ENCODE assay signal across 27 cellular contexts in genomic region chr9:38281917-38282316, GRCh38.
A peak's percentile ranks its signal among the peaks of the same experiment; 100 is the strongest.
DNase-seq lines count a peak whose midpoint lies in the region; ATAC-seq, FAIRE-seq and TF ChIP-seq lines count a peak whose summit lies in the region.
"Had no signal": no experiment of that assay in that cellular context is flagged by ENCODE, and none has a peak within 500 bp of the region (broad histone marks: within the 10 kb centered on the region; RNA-seq: fewer than 3 reads in every experiment).

No MANE protein-coding gene starts in this region.

- in situ Hi-C loops in HepG2 (cut with HindIII; ENCODE audit: extremely low pct_ligation_motif_present, low pct_unique_long_range_greater_than_20kb) = no loop called here

- H3K4me3 Mint-ChIP-seq in activated CD8-positive, alpha-beta memory T cell treated with anti-CD3 and anti-CD28 coated beads, Interleukin-2, amount 10 ng/mL, durations not matched to agents 7 days and 5 days = no peak overlapping the region
- no peak overlapping the region for H3K4me3 Mint-ChIP-seq in activated naive CD4-positive, alpha-beta T cell treated with anti-CD3 and anti-CD28 coated beads, Interleukin-2, amount 10 ng/mL, durations not matched to agents 7 days and 5 days
- H3K4me3 Mint-ChIP-seq: CD14-positive monocyte; CD4-positive, alpha-beta T cell; CD8-positive, alpha-beta memory T cell; GM23338; HFFc6 had no signal

- H2BK120ac ChIP-seq in neuronal stem cell (ENCODE audit: low read depth, low read length) = no peak overlapping the region

- H4K8ac ChIP-seq in neuronal stem cell (ENCODE audit: low read depth, low read length) = no peak overlapping the region

- no peaks in the 10 kb centered on the region for H3K9me3 ChIP-seq in body of pancreas
- no peaks in the 10 kb centered on the region for H3K9me3 ChIP-seq in esophagus muscularis mucosa
- H3K9me3 ChIP-seq in neuronal stem cell (replicated peaks in 1 of 2; ENCODE audit: control insufficient read depth in 2 of 2, insufficient read depth in 1 of 2, low read depth in 1 of 2, low read length in 2 of 2) = no peaks in the 10 kb centered on the region
- no peaks in the 10 kb centered on the region for H3K9me3 ChIP-seq in HepG2 (ENCODE audit: low read length)
- H3K9me3 ChIP-seq: A549; BE2C; BLaER1 treated with 17β-estradiol and CSF1 and Interleukin-3, amounts not matched to agents 10 nM and 100 nM; HAP-1 had no signal

- H3K4me1 Mint-ChIP-seq in activated CD8-positive, alpha-beta memory T cell treated with anti-CD3 and anti-CD28 coated beads, Interleukin-2, amount 10 ng/mL, durations not matched to agents 7 days and 5 days = peaks cover 26% of the 10 kb centered on the region
- peaks cover 34% of the 10 kb centered on the region for H3K4me1 Mint-ChIP-seq in activated naive CD4-positive, alpha-beta T cell treated with anti-CD3 and anti-CD28 coated beads, Interleukin-2, amount 10 ng/mL, durations not matched to agents 7 days and 5 days

- FAIRE-seq in HepG2 (lab: Jason Lieb, UNC) = no peak
- FAIRE-seq: A549, D721Med, GM12891, GM18507, H54 had no signal

- H3K36me3 ChIP-seq in body of pancreas (replicated peaks in 1 of 2; ENCODE audit: insufficient read depth in 1 of 2, low read depth in 2 of 2) (no peaks in the 10 kb centered on the region), esophagus muscularis mucosa (no peaks in the 10 kb centered on the region), neuronal stem cell (replicated peaks in 1 of 2; ENCODE audit: control insufficient read depth in 2 of 2, insufficient read depth in 2 of 2, low read length in 2 of 2) (no peaks in the 10 kb centered on the region), HepG2 (replicated peaks in 1 of 2; ENCODE audit: control insufficient read depth in 1 of 2, insufficient read depth in 2 of 2, low read length in 2 of 2) (no peaks in the 10 kb centered on the region)
- H3K36me3 ChIP-seq: BE2C; BLaER1 treated with 17β-estradiol and CSF1 and Interleukin-3, amounts not matched to agents 10 nM and 100 nM; HAP-1 had no signal

- H3K14ac ChIP-seq in neuronal stem cell (ENCODE audit: low read length) = no peak overlapping the region

- no peak overlapping the region for H3K4ac ChIP-seq in neuronal stem cell (ENCODE audit: low read length)

- H3K4me3 ChIP-seq in body of pancreas = no peak overlapping the region
- no peak overlapping the region for H3K4me3 ChIP-seq in esophagus muscularis mucosa
- H3K4me3 ChIP-seq in neuronal stem cell (ENCODE audit: low read length in 2 of 2) = no peak overlapping the region
- H3K4me3 ChIP-seq in HepG2 (replicated peaks in 1 of 3; ENCODE audit: insufficient read depth in 1 of 3, low read depth in 2 of 3, low read length in 3 of 3) = no peak overlapping the region
- H3K4me3 ChIP-seq: A549; BLaER1 treated with 17β-estradiol and CSF1 and Interleukin-3, amounts not matched to agents 10 nM and 100 nM; GM23338; HAP-1 had no signal

- POLR2A ChIA-PET in HepG2 (lab: Yijun Ruan, JAX) = no interaction called here

- CTCF ChIA-PET in activated CD8-positive, alpha-beta memory T cell treated with anti-CD3 and anti-CD28 coated beads, Interleukin-2, amount 10 ng/mL, durations not matched to agents 7 days and 5 days (lab: Charles Lee) = no interaction called here
- CTCF ChIA-PET in HepG2 (lab: Yijun Ruan, JAX; ENCODE audit: low intra/inter-chr PET ratio, low total read pairs) = no interaction called here
- CTCF ChIA-PET in activated naive CD4-positive, alpha-beta T cell treated with anti-CD3 and anti-CD28 coated beads, Interleukin-2, amount 10 ng/mL, durations not matched to agents 7 days and 5 days (lab: Charles Lee) = no interaction called here

- no peak for ATAC-seq in activated CD8-positive, alpha-beta memory T cell treated with anti-CD3 and anti-CD28 coated beads, Interleukin-2, amount 10 ng/mL, durations not matched to agents 7 days and 5 days
- ATAC-seq in body of pancreas = peak; percentile 67
- no peak for ATAC-seq in HepG2
- ATAC-seq in omental fat pad (ENCODE audit: low FRiP score) = no peak
- ATAC-seq: A549, GM23338 had no signal

- TF ChIP-seq POLR2A in body of pancreas (IDR thresholded peaks at IDR 0.05) (no peak), esophagus muscularis mucosa (IDR thresholded peaks at IDR 0.05; ENCODE audit: low read depth) (no peak), HepG2 (IDR thresholded peaks at IDR 0.05; ENCODE audit: insufficient read depth in 1 of 2, low read depth in 2 of 2, low read length in 2 of 2) (no peak)

- H3K36me3 Mint-ChIP-seq in activated CD8-positive, alpha-beta memory T cell treated with anti-CD3 and anti-CD28 coated beads, Interleukin-2, amount 10 ng/mL, durations not matched to agents 7 days and 5 days = no peaks in the 10 kb centered on the region
- H3K36me3 Mint-ChIP-seq in activated naive CD4-positive, alpha-beta T cell treated with anti-CD3 and anti-CD28 coated beads, Interleukin-2, amount 10 ng/mL, durations not matched to agents 7 days and 5 days = no peaks in the 10 kb centered on the region
- H3K36me3 Mint-ChIP-seq: CD14-positive monocyte; CD8-positive, alpha-beta memory T cell had no signal

- H3K79me2 ChIP-seq in HepG2 (ENCODE audit: insufficient read depth, low read length) = no peaks in the 10 kb centered on the region

- no peak overlapping the region for H3K27ac ChIP-seq in body of pancreas
- H3K27ac ChIP-seq in esophagus muscularis mucosa (replicated peaks in 1 of 4) = no peak overlapping the region
- H3K27ac ChIP-seq in neuronal stem cell (replicated peaks; ENCODE audit: low read length) = no peak overlapping the region
- H3K27ac ChIP-seq in HepG2 (ENCODE audit: extremely low read length, insufficient read depth, low read length) = no peak overlapping the region
- H3K27ac ChIP-seq: A549; BLaER1 treated with 17β-estradiol and CSF1 and Interleukin-3, amounts not matched to agents 10 nM and 100 nM had no signal

- no TSS peak for BruUV-seq in HepG2 (replicated peaks; lab: Mats Ljungman, UMichigan)

- TF ChIP-seq RAD21 in HepG2 (CRISPR knock-in tag; IDR thresholded peaks at IDR 0.05) = no peak

- H3K9ac ChIP-seq in neuronal stem cell (ENCODE audit: low read depth, low read length, poor library complexity) (no peak overlapping the region), HepG2 (ENCODE audit: insufficient read depth, low read depth, low read length) (no peak overlapping the region)
- H3K9ac ChIP-seq: BLaER1 treated with 17β-estradiol and CSF1 and Interleukin-3, amounts not matched to agents 10 nM and 100 nM had no signal

- H3K4me1 ChIP-seq in body of pancreas = peaks cover 10% of the 10 kb centered on the region
- no peaks in the 10 kb centered on the region for H3K4me1 ChIP-seq in esophagus muscularis mucosa
- peaks cover 10 to 11% of the 10 kb centered on the region in 2 donors for H3K4me1 ChIP-seq in neuronal stem cell (ENCODE audit: control insufficient read depth in 2 of 2, insufficient read depth in 1 of 2, low read depth in 1 of 2, low read length in 2 of 2)
- H3K4me1 ChIP-seq in HepG2 (ENCODE audit: insufficient read depth, low read length) = no peaks in the 10 kb centered on the region
- H3K4me1 ChIP-seq: A549, HAP-1 had no signal

- no peaks in the 10 kb centered on the region for H3K79me1 ChIP-seq in neuronal stem cell (ENCODE audit: low read depth, low read length)

- no peak overlapping the region for H2BK5ac ChIP-seq in neuronal stem cell (ENCODE audit: low read length)

- no peaks in the 10 kb centered on the region for H3K9me3 Mint-ChIP-seq in activated CD8-positive, alpha-beta memory T cell treated with anti-CD3 and anti-CD28 coated beads, Interleukin-2, amount 10 ng/mL, durations not matched to agents 7 days and 5 days (ENCODE audit: low read depth)
- no peaks in the 10 kb centered on the region for H3K9me3 Mint-ChIP-seq in activated naive CD4-positive, alpha-beta T cell treated with anti-CD3 and anti-CD28 coated beads, Interleukin-2, amount 10 ng/mL, durations not matched to agents 7 days and 5 days
- H3K9me3 Mint-ChIP-seq: CD4-positive, alpha-beta T cell; CD8-positive, alpha-beta memory T cell; GM23338; HFFc6 had no signal

- no peak overlapping the region for H2BK15ac ChIP-seq in neuronal stem cell (ENCODE audit: low read length)

- H4K20me1 ChIP-seq in HepG2 (ENCODE audit: insufficient read depth, low read length) = no peaks in the 10 kb centered on the region
- H4K20me1 ChIP-seq: BLaER1 treated with 17β-estradiol and CSF1 and Interleukin-3, amounts not matched to agents 10 nM and 100 nM had no signal

- H3K27me3 ChIP-seq in body of pancreas (no peaks in the 10 kb centered on the region), esophagus muscularis mucosa (no peaks in the 10 kb centered on the region), neuronal stem cell (ENCODE audit: control insufficient read depth in 3 of 3, insufficient read depth in 3 of 3, low read depth in 1 of 3, low read length in 3 of 3) (peaks cover 0 to 4% (median 0%) of the 10 kb centered on the region in 3 experiments), HepG2 (ENCODE audit: control insufficient read depth in 1 of 2, insufficient read depth in 2 of 2, low read length in 2 of 2) (peaks cover 2 to 19% of the 10 kb centered on the region in 2 experiments; a peak in 3 of 5 replicates)
- H3K27me3 ChIP-seq: BE2C; BLaER1 treated with 17β-estradiol and CSF1 and Interleukin-3, amounts not matched to agents 10 nM and 100 nM had no signal

- no peak overlapping the region for H2BK12ac ChIP-seq in neuronal stem cell (ENCODE audit: low read length)

- H3K18ac ChIP-seq in neuronal stem cell (ENCODE audit: low read length) = no peak overlapping the region

- H2AK5ac ChIP-seq in neuronal stem cell (ENCODE audit: low read depth, low read length) = no peak overlapping the region

- WGBS in body of pancreas, 2 donors = 27 to 68% methylated on average over 8 to 11 of the region's 11 CpGs
- 86% methylated on average over 11 of the region's 11 CpGs for WGBS in esophagus muscularis mucosa
- no CpG with 5 or more reads among the region's 11 CpGs for WGBS in neuronal stem cell (ENCODE audit: extremely low coverage in 2 of 2, insufficient read length in 2 of 2, insufficient replicate concordance in 1 of 2), 2 donors
- WGBS in HepG2 (ENCODE audit: low lambda C conversion rate) = 51% methylated on average over 4 of the region's 11 CpGs

- intact Hi-C loops in body of pancreas (cut with DNase I) = no loop called here
- intact Hi-C loops in esophagus muscularis mucosa (cut with DNase I) = loop anchor here (10.0 kb wide), 1 partner anchor 87 kb away; no protein-coding TSS in a partner anchor
- intact Hi-C loops in HepG2 (cut with micrococcal nuclease; ENCODE audit: unreplicated experiment) = no loop called here

- H3K4me2 ChIP-seq in neuronal stem cell (ENCODE audit: insufficient read depth, low read length, poor library complexity, severe bottlenecking) (no peak overlapping the region), HepG2 (ENCODE audit: low read depth, low read length) (no peak overlapping the region)
- H3K4me2 ChIP-seq: A549; BLaER1 treated with 17β-estradiol and CSF1 and Interleukin-3, amounts not matched to agents 10 nM and 100 nM; GM23338 had no signal

- peak; percentile 30 for DNase-seq in activated CD8-positive, alpha-beta memory T cell treated with anti-CD3 and anti-CD28 coated beads for 24 hours
- no peak for DNase-seq in activated CD8-positive, alpha-beta memory T cell treated with anti-CD3 and anti-CD28 coated beads, Interleukin-2, amount 10 ng/mL, durations not matched to agents 7 days and 5 days
- peak in 2 of 4 donors; percentile 25 to 31 for DNase-seq in body of pancreas
- peak; percentile 75 for DNase-seq in esophagus muscularis mucosa (ENCODE audit: extremely low spot score)
- no peak for DNase-seq in neuronal stem cell (ENCODE audit: low spot score)
- DNase-seq in HepG2 (ENCODE audit: low spot score) = no peak
- DNase-seq in activated naive CD4-positive, alpha-beta T cell treated with anti-CD3 and anti-CD28 coated beads, Interleukin-2, amount 10 ng/mL, durations not matched to agents 7 days and 5 days = no peak
- no peak for DNase-seq in omental fat pad (ENCODE audit: low spot score)
- DNase-seq: 8988T; ACHN; AML-193; BE2C; CD4-positive, alpha-beta T cell; CD8-positive, alpha-beta memory T cell; DMS 273 treated with DMSO at 0.1 percent for 48 hours; DMS79 treated with DMSO at 0.1 percent for 48 hours; GF-D8; HFFc6 had no signal

- H2AFZ ChIP-seq in neuronal stem cell (ENCODE audit: low read length) (peak overlapping the region; percentile 73), HepG2 (ENCODE audit: low read length) (no peak overlapping the region)
- H2AFZ ChIP-seq: GM23338 had no signal

- no peak overlapping the region for H3K27ac Mint-ChIP-seq in activated CD8-positive, alpha-beta memory T cell treated with anti-CD3 and anti-CD28 coated beads, Interleukin-2, amount 10 ng/mL, durations not matched to agents 7 days and 5 days
- H3K27ac Mint-ChIP-seq in activated naive CD4-positive, alpha-beta T cell treated with anti-CD3 and anti-CD28 coated beads, Interleukin-2, amount 10 ng/mL, durations not matched to agents 7 days and 5 days = no peak overlapping the region
- H3K27ac Mint-ChIP-seq: CD14-positive monocyte; CD4-positive, alpha-beta T cell; GM23338; HFFc6 had no signal

- peaks cover 20% of the 10 kb centered on the region for H3K27me3 Mint-ChIP-seq in activated CD8-positive, alpha-beta memory T cell treated with anti-CD3 and anti-CD28 coated beads, Interleukin-2, amount 10 ng/mL, durations not matched to agents 7 days and 5 days
- H3K27me3 Mint-ChIP-seq in activated naive CD4-positive, alpha-beta T cell treated with anti-CD3 and anti-CD28 coated beads, Interleukin-2, amount 10 ng/mL, durations not matched to agents 7 days and 5 days = peaks cover 13% of the 10 kb centered on the region
- H3K27me3 Mint-ChIP-seq: CD4-positive, alpha-beta T cell had no signal

- no peak for TF ChIP-seq CTCF in body of pancreas (IDR thresholded peaks at IDR 0.05)
- TF ChIP-seq CTCF in esophagus muscularis mucosa (IDR thresholded peaks at IDR 0.05) = no peak
- TF ChIP-seq CTCF in HepG2 (CRISPR knock-in tag; IDR thresholded peaks at IDR 0.05) = no peak
- no peak for TF ChIP-seq CTCF in omental fat pad (IDR thresholded peaks at IDR 0.05)

- no peak overlapping the region for H4K91ac ChIP-seq in neuronal stem cell (ENCODE audit: low read depth, low read length, poor library complexity)

- TF ChIP-seq EP300 in esophagus muscularis mucosa (IDR thresholded peaks at IDR 0.05) (no peak), HepG2 (IDR thresholded peaks at IDR 0.05; ENCODE audit: low read depth in 2 of 2, low read length in 2 of 2) (no peak), HepG2 (CRISPR knock-in tag; IDR thresholded peaks at IDR 0.05; ENCODE audit: borderline replicate concordance) (no peak)

- H3K23ac ChIP-seq in neuronal stem cell (ENCODE audit: low read depth, low read length, poor library complexity) = no peak overlapping the region

Comparison
In these comparisons a context has a peak if more than half of its experiments do, and no peak if none do; other contexts are left out.
1. DNase-seq: peak in activated CD8-positive, alpha-beta memory T cell treated with anti-CD3 and anti-CD28 coated beads for 24 hours (single experiment) and esophagus muscularis mucosa (single experiment); none in activated CD8-positive, alpha-beta memory T cell treated with anti-CD3 and anti-CD28 coated beads, Interleukin-2, amount 10 ng/mL, durations not matched to agents 7 days and 5 days (single experiment), neuronal stem cell (single experiment), HepG2 (single experiment), activated naive CD4-positive, alpha-beta T cell treated with anti-CD3 and anti-CD28 coated beads, Interleukin-2, amount 10 ng/mL, durations not matched to agents 7 days and 5 days (single experiment) and omental fat pad (single experiment).